In genomic region chr3:143165211-143165610, GRCh38 we compare ENCODE assay signal across 10 cellular contexts.
DNase-seq lines count a peak whose midpoint lies in the region; ATAC-seq lines count a peak whose summit lies in the region.
"Had no signal": no experiment of that assay in that cellular context is flagged by ENCODE, and none has a peak within 500 bp of the region (broad histone marks: within the 10 kb centered on the region; RNA-seq: fewer than 3 reads in every experiment).

No MANE protein-coding gene starts in this region.

- H3K9me3 Mint-ChIP-seq in activated naive CD4-positive, alpha-beta T cell treated with anti-CD3 and anti-CD28 coated beads, Interleukin-2, amount 10 ng/mL, durations not matched to agents 7 days and 5 days: no peaks in the 10 kb centered on the region
- H3K9me3 Mint-ChIP-seq in T-helper 2 cell treated with Interferon-gamma antibody and Interleukin-4, amounts not matched to agents 5 μg/mL and 100 μg/mL, for 36 hours: no peaks in the 10 kb centered on the region
- peaks cover 6 to 7% of the 10 kb centered on the region in 2 donors for H3K9me3 Mint-ChIP-seq in stimulated activated naive CD8-positive, alpha-beta T cell treated with anti-CD3 and anti-CD28 coated beads, Interleukin-15, amount 100 ng/mL, for 72 hours

- CTCF ChIA-PET in activated naive CD4-positive, alpha-beta T cell treated with anti-CD3 and anti-CD28 coated beads, Interleukin-2, amount 10 ng/mL, durations not matched to agents 7 days and 5 days (lab: Charles Lee): interaction anchor here (1.7 kb wide), 1 partner anchor 44 kb away, joined by 5 read pairs; no protein-coding TSS in a partner anchor

- H3K27ac Mint-ChIP-seq in activated naive CD4-positive, alpha-beta T cell treated with anti-CD3 and anti-CD28 coated beads, Interleukin-2, amount 10 ng/mL, durations not matched to agents 7 days and 5 days: peak overlapping the region; percentile 67
- peak overlapping the region; percentile 80 for H3K27ac Mint-ChIP-seq in T-helper 2 cell treated with Interferon-gamma antibody and Interleukin-4, amounts not matched to agents 5 μg/mL and 100 μg/mL, for 36 hours
- H3K27ac Mint-ChIP-seq in stimulated activated naive CD8-positive, alpha-beta T cell treated with anti-CD3 and anti-CD28 coated beads, Interleukin-15, amount 100 ng/mL, for 72 hours: peak overlapping the region; percentile 95

- no peak overlapping the region for H3K4me3 Mint-ChIP-seq in activated naive CD4-positive, alpha-beta T cell treated with anti-CD3 and anti-CD28 coated beads, Interleukin-2, amount 10 ng/mL, durations not matched to agents 7 days and 5 days
- peak overlapping the region; percentile 46 for H3K4me3 Mint-ChIP-seq in T-helper 2 cell treated with Interferon-gamma antibody and Interleukin-4, amounts not matched to agents 5 μg/mL and 100 μg/mL, for 36 hours
- H3K4me3 Mint-ChIP-seq in stimulated activated naive CD8-positive, alpha-beta T cell treated with anti-CD3 and anti-CD28 coated beads, Interleukin-15, amount 100 ng/mL, for 72 hours: peak overlapping the region; percentile 56 to 68

- no peaks in the 10 kb centered on the region for H3K27me3 Mint-ChIP-seq in activated naive CD4-positive, alpha-beta T cell treated with anti-CD3 and anti-CD28 coated beads, Interleukin-2, amount 10 ng/mL, durations not matched to agents 7 days and 5 days
- H3K27me3 Mint-ChIP-seq in T-helper 2 cell treated with Interferon-gamma antibody and Interleukin-4, amounts not matched to agents 5 μg/mL and 100 μg/mL, for 36 hours (ENCODE audit: low read depth): no peaks in the 10 kb centered on the region
- H3K27me3 Mint-ChIP-seq in stimulated activated naive CD8-positive, alpha-beta T cell treated with anti-CD3 and anti-CD28 coated beads, Interleukin-15, amount 100 ng/mL, for 72 hours: no peaks in the 10 kb centered on the region

- no peaks in the 10 kb centered on the region for H3K36me3 Mint-ChIP-seq in activated naive CD4-positive, alpha-beta T cell treated with anti-CD3 and anti-CD28 coated beads, Interleukin-2, amount 10 ng/mL, durations not matched to agents 7 days and 5 days
- H3K36me3 Mint-ChIP-seq in T-helper 2 cell treated with Interferon-gamma antibody and Interleukin-4, amounts not matched to agents 5 μg/mL and 100 μg/mL, for 36 hours (ENCODE audit: low read depth): peaks cover 7% of the 10 kb centered on the region

- ATAC-seq in HG02610 (IDR thresholded peaks at IDR 0.05; ENCODE audit: unreplicated experiment): peak; percentile 9
- peak; percentile 24 for ATAC-seq in stimulated activated naive CD8-positive, alpha-beta T cell treated with anti-CD3 and anti-CD28 coated beads, Interleukin-15, amount 100 ng/mL, for 72 hours

- DNase-seq in activated naive CD4-positive, alpha-beta T cell treated with anti-CD3 and anti-CD28 coated beads, Interleukin-2, amount 10 ng/mL, durations not matched to agents 7 days and 5 days: no peak
- no peak for DNase-seq in activated naive CD4-positive, alpha-beta T cell (lab: John Stamatoyannopoulos, UW)
- no peak for DNase-seq in T-helper 2 cell treated with Interferon-gamma antibody and Interleukin-4, amounts not matched to agents 5 μg/mL and 100 μg/mL, for 36 hours (ENCODE audit: low spot score)
- no peak for DNase-seq in stimulated activated naive CD8-positive, alpha-beta T cell treated with anti-CD3 and anti-CD28 coated beads, Interleukin-15, amount 100 ng/mL, for 72 hours
- DNase-seq in KG1 (lab: John Stamatoyannopoulos, UW): no peak
- no peak for DNase-seq in activated CD8-positive, alpha-beta memory T cell treated with anti-CD3 and anti-CD28 coated beads, Interleukin-2, amount 50 U/mL, for 48 hours
- DNase-seq in DMS53 treated with DMSO at 0.1 percent for 48 hours (lab: John Stamatoyannopoulos, UW; ENCODE audit: unreplicated experiment): no peak
- DNase-seq: hypothalamus, NCI-H1694 had no signal

- H3K4me1 Mint-ChIP-seq in activated naive CD4-positive, alpha-beta T cell treated with anti-CD3 and anti-CD28 coated beads, Interleukin-2, amount 10 ng/mL, durations not matched to agents 7 days and 5 days: peaks cover 50% of the 10 kb centered on the region
- H3K4me1 Mint-ChIP-seq in T-helper 2 cell treated with Interferon-gamma antibody and Interleukin-4, amounts not matched to agents 5 μg/mL and 100 μg/mL, for 36 hours (ENCODE audit: low read depth): peaks cover 58% of the 10 kb centered on the region
- peaks cover 75% of the 10 kb centered on the region for H3K4me1 Mint-ChIP-seq in stimulated activated naive CD8-positive, alpha-beta T cell treated with anti-CD3 and anti-CD28 coated beads, Interleukin-15, amount 100 ng/mL, for 72 hours
